In the genomic region with DNA sequence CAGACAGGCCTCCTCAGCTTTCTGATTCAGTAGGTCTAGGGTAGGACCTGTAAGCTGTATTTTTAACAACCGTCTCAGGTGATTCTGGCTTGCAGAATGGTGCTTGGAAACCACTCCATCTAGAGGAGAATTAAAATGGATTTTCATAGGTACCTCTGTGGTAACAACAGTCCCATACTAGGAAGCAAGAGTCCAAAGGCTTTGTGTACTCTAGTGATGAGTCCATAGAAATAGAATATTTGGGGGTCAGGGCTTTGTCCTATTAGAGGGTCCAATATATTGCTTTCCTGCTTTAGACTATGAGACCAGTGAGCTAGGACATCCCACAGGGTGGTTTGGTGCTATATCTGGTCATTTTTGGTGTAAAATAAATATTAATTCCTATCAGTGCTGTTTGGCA, we compare ENCODE assay signal across 31 cellular contexts.
"Had no signal": no experiment of that assay in that cellular context is flagged by ENCODE, and none has a peak within 500 bp of the region (broad histone marks: within the 10 kb centered on the region; RNA-seq: fewer than 3 reads in every experiment).

No MANE protein-coding gene starts in this region.

- H3K27ac ChIP-seq: ascending aorta, cardiac muscle cell, WERI-Rb-1 had no signal

- H3K4me3 ChIP-seq: ascending aorta, cardiac muscle cell had no signal

- DNase-seq: activated CD4-positive, alpha-beta memory T cell treated with anti-CD3 and anti-CD28 coated beads, Interleukin-2, amount 10 ng/mL, durations not matched to agents 7 days and 5 days; activated CD4-positive, alpha-beta T cell treated with anti-CD3 and anti-CD28 coated beads for 1 hour; activated CD4-positive, alpha-beta T cell treated with anti-CD3 and anti-CD28 coated beads for 36 hours; activated CD4-positive, alpha-beta T cell treated with anti-CD3 and anti-CD28 coated beads for 48 hours; activated CD4-positive, alpha-beta T cell treated with anti-CD3 and anti-CD28 coated beads, Interleukin-2, amount 10 ng/mL, durations not matched to agents 7 days and 5 days; activated CD4-positive, alpha-beta T cell treated with anti-CD3 and anti-CD28 coated beads, Interleukin-2, amount 50 U/mL, for 48 hours; activated CD4-positive, CD25-positive, alpha-beta regulatory T cell; activated CD8-positive, alpha-beta memory T cell treated with anti-CD3 and anti-CD28 coated beads for 24 hours; activated CD8-positive, alpha-beta memory T cell treated with anti-CD3 and anti-CD28 coated beads, Interleukin-2, amount 10 ng/mL, durations not matched to agents 7 days and 5 days; activated CD8-positive, alpha-beta memory T cell treated with anti-CD3 and anti-CD28 coated beads, Interleukin-2, amount 50 U/mL, for 48 hours; activated CD8-positive, alpha-beta T cell treated with anti-CD3 and anti-CD28 coated beads, Interleukin-2, amount 10 ng/mL, durations not matched to agents 7 days and 5 days; activated effector memory CD4-positive, alpha-beta T cell treated with Interleukin-2 at 50 U/mL for 16 hours; activated gamma-delta T cell; activated naive CD4-positive, alpha-beta T cell treated with anti-CD3 and anti-CD28 coated beads, Interleukin-2, amount 10 ng/mL, durations not matched to agents 7 days and 5 days; activated naive CD4-positive, alpha-beta T cell treated with Interleukin-2 at 50 U/mL for 16 hours; activated naive CD8-positive, alpha-beta T cell treated with anti-CD3 and anti-CD28 coated beads, Interleukin-2, amount 10 ng/mL, durations not matched to agents 7 days and 5 days; activated naive CD8-positive, alpha-beta T cell treated with anti-CD3 and anti-CD28 coated beads, Interleukin-2, amount 50 U/mL, for 24 hours; activated T-cell treated with anti-CD3 and anti-CD28 coated beads, Interleukin-2, amount 50 U/mL, for 24 hours; activated T-cell treated with anti-CD3 and anti-CD28 coated beads, Interleukin-2, amount 50 U/mL, for 48 hours; amygdala; anterior cingulate cortex; caudate nucleus; cerebellar nuclear complex; T-helper 1 cell; T-helper 2 cell; T-helper 9 cell; WERI-Rb-1 had no signal

- H3K9me3 ChIP-seq: ascending aorta had no signal

- H3K36me3 ChIP-seq: ascending aorta, cardiac muscle cell, WERI-Rb-1 had no signal

- H3K27me3 ChIP-seq: ascending aorta, cardiac muscle cell had no signal

- ATAC-seq: activated CD4-positive, alpha-beta T cell treated with anti-CD3 and anti-CD28 coated beads for 36 hours; activated CD4-positive, CD25-positive, alpha-beta regulatory T cell treated with anti-CD3 and anti-CD28 coated beads, Interleukin-2, amount 50 U/mL, for 24 hours; activated CD8-positive, alpha-beta memory T cell treated with anti-CD3 and anti-CD28 coated beads, Interleukin-2, amount 10 ng/mL, durations not matched to agents 7 days and 5 days; activated CD8-positive, alpha-beta T cell treated with anti-CD3 and anti-CD28 coated beads, Interleukin-2, amount 10 ng/mL, durations not matched to agents 7 days and 5 days; activated naive CD8-positive, alpha-beta T cell treated with anti-CD3 and anti-CD28 coated beads, Interleukin-2, amount 50 U/mL, for 24 hours; WTC11 had no signal
